Comparison of ENCODE assay signal across 25 cellular contexts in genomic region chr9:114688892-114689291, GRCh38. TPM values are rescaled to one million over a fixed set of nuclear protein-coding genes. Genes with fewer than 3 reads are reported as not detected.
"Had no signal": no experiment of that assay in that cellular context is flagged by ENCODE, and none has a peak within 500 bp of the region (broad histone marks: within the 10 kb centered on the region; RNA-seq: fewer than 3 reads in every experiment).

No MANE protein-coding gene starts in this region.

- DNase-seq: activated B cell treated with CpG ODN at 0.5 μM for 24 hours; activated CD8-positive, alpha-beta memory T cell treated with anti-CD3 and anti-CD28 coated beads, Interleukin-2, amount 50 U/mL, for 4 hours; activated naive CD4-positive, alpha-beta T cell; central memory CD4-positive, alpha-beta T cell; foreskin melanocyte; glutamatergic neuron; hippocampal formation; islet precursor cell; left colon; lower lobe of right lung; naive thymus-derived CD8-positive, alpha-beta T cell; nucleus accumbens; posterior cingulate gyrus; sigmoid colon; stimulated activated CD4-positive, alpha-beta T cell treated with anti-CD3 and anti-CD28 coated beads, Interleukin-4, amount 100 ng/mL, for 4 hours; thyroid gland had no signal

- H3K27me3 ChIP-seq: sigmoid colon, thyroid gland had no signal

- ATAC-seq: left colon; lower lobe of right lung; naive thymus-derived CD8-positive, alpha-beta T cell; stimulated activated memory B cell treated with anti-CD40 and anti-IgM and Interleukin-4, amounts not matched to agents 10 μg/mL and 1 μg/mL and 100 μg/mL, for 72 hours had no signal

- H3K4me3 ChIP-seq: lower lobe of right lung, sigmoid colon, SK-N-MC, thyroid gland had no signal

- H3K4me1 ChIP-seq: lower lobe of right lung, sigmoid colon had no signal

- H3K9me3 Mint-ChIP-seq: activated B cell treated with CpG ODN at 0.5 μM for 24 hours; endodermal cell; naive thymus-derived CD8-positive, alpha-beta T cell; stimulated activated memory B cell treated with anti-CD40 and anti-IgM and Interleukin-4, amounts not matched to agents 10 μg/mL and 1 μg/mL and 100 μg/mL, for 72 hours had no signal

- H3K4me3 Mint-ChIP-seq: activated B cell treated with CpG ODN at 0.5 μM for 24 hours; brain; endodermal cell; naive thymus-derived CD8-positive, alpha-beta T cell; stimulated activated memory B cell treated with anti-CD40 and anti-IgM and Interleukin-4, amounts not matched to agents 10 μg/mL and 1 μg/mL and 100 μg/mL, for 72 hours had no signal

- H3K27ac Mint-ChIP-seq: activated B cell treated with CpG ODN at 0.5 μM for 24 hours; brain; endodermal cell; stimulated activated memory B cell treated with anti-CD40 and anti-IgM and Interleukin-4, amounts not matched to agents 10 μg/mL and 1 μg/mL and 100 μg/mL, for 72 hours had no signal

- H3K4me1 Mint-ChIP-seq: endodermal cell had no signal

- H3K36me3 ChIP-seq: lower lobe of right lung, sigmoid colon, thyroid gland had no signal

- H3K9me3 ChIP-seq: lower lobe of right lung, sigmoid colon, thyroid gland had no signal

- H3K27ac ChIP-seq: lower lobe of right lung, sigmoid colon, SK-N-MC, thyroid gland had no signal

- H3K36me3 Mint-ChIP-seq: brain; naive thymus-derived CD8-positive, alpha-beta T cell; stimulated activated memory B cell treated with anti-CD40 and anti-IgM and Interleukin-4, amounts not matched to agents 10 μg/mL and 1 μg/mL and 100 μg/mL, for 72 hours had no signal

RNA-seq across cellular contexts. Expression of gene TEX48, which starts 6.9 kb away (rescaled TPM):
- total RNA-seq: activated B cell treated with CpG ODN at 0.5 μM for 24 hours; endodermal cell; epithelial cell of proximal tubule; left colon; lower lobe of right lung; mesenteric fat pad; naive thymus-derived CD8-positive, alpha-beta T cell; renal cortical epithelial cell; sigmoid colon; subcutaneous adipose tissue; thyroid gland; ureter had no signal
- polyA plus RNA-seq: naive thymus-derived CD8-positive, alpha-beta T cell; sigmoid colon had no signal

RNA-seq across cellular contexts. Expression of gene TEX53, which starts 31.3 kb away (rescaled TPM):
- total RNA-seq: activated B cell treated with CpG ODN at 0.5 μM for 24 hours; endodermal cell; epithelial cell of proximal tubule; left colon; lower lobe of right lung; mesenteric fat pad; naive thymus-derived CD8-positive, alpha-beta T cell; renal cortical epithelial cell; sigmoid colon; subcutaneous adipose tissue; thyroid gland; ureter had no signal
- polyA plus RNA-seq: naive thymus-derived CD8-positive, alpha-beta T cell; sigmoid colon had no signal
